In the genomic region with DNA sequence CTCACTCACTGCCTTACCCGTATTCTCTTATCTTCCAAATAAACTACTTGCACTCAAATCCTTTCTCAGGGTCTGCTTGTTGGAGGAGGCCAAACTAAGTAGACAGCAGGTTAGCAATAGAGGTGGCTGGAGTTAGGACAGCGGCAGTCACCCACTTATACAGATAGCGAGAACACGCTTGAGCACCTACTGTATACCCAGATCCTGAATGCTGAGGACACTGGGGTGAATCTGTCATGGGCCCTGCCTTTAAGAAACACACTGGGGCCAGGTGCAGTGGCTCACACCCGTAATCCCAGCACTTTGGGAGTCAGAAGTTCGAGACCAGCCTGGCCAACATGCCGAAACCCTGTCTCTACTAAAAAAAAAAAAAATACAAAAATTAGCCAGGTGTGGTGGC, we compare ENCODE assay signal across 25 cellular contexts.
"Had no signal": no experiment of that assay in that cellular context is flagged by ENCODE, and none has a peak within 500 bp of the region (broad histone marks: within the 10 kb centered on the region; RNA-seq: fewer than 3 reads in every experiment).

No MANE protein-coding gene starts in this region.

- H3K36me3 ChIP-seq: breast epithelium, esophagus muscularis mucosa, gastrocnemius medialis, neural progenitor cell, spleen, thoracic aorta, upper lobe of right lung had no signal

- H3K4me2 ChIP-seq: neural progenitor cell had no signal

- H3K9ac ChIP-seq: neural progenitor cell had no signal

- H3K4me1 ChIP-seq: breast epithelium, upper lobe of right lung had no signal

- H3K9me3 ChIP-seq: gastrocnemius medialis, thoracic aorta, upper lobe of right lung had no signal

- H2AFZ ChIP-seq: neural progenitor cell had no signal

- DNase-seq: activated CD4-positive, alpha-beta T cell treated with anti-CD3 and anti-CD28 coated beads, Interleukin-2, amount 50 U/mL, for 4 hours; activated CD8-positive, alpha-beta memory T cell treated with anti-CD3 and anti-CD28 coated beads, Interleukin-2, amount 50 U/mL, for 48 hours; activated naive CD4-positive, alpha-beta T cell treated with anti-CD3 and anti-CD28 coated beads for 36 hours; activated naive CD8-positive, alpha-beta T cell treated with anti-CD3 and anti-CD28 coated beads, Interleukin-2, amount 10 ng/mL, durations not matched to agents 7 days and 5 days; activated T-cell treated with anti-CD3 and anti-CD28 coated beads, Interleukin-2, amount 50 U/mL, for 4 hours; amniotic stem cell; dorsolateral prefrontal cortex; effector memory CD8-positive, alpha-beta T cell; gastrocnemius medialis; islet precursor cell; left cardiac atrium; naive B cell; retina; spleen; stimulated activated CD4-positive, alpha-beta T cell treated with anti-CD3 and anti-CD28 coated beads, Interleukin-4, amount 100 ng/mL, for 1 hour; stimulated activated naive CD4-positive, alpha-beta T cell; T1000; upper lobe of right lung had no signal

- H3K27ac ChIP-seq: breast epithelium, dorsolateral prefrontal cortex, esophagus muscularis mucosa, gastrocnemius medialis, neural progenitor cell, spleen, thoracic aorta, upper lobe of right lung had no signal

- ATAC-seq: activated CD4-positive, alpha-beta T cell treated with anti-CD3 and anti-CD28 coated beads for 36 hours; activated T-cell treated with anti-CD3 and anti-CD28 coated beads, Interleukin-2, amount 50 U/mL, for 4 hours; effector memory CD8-positive, alpha-beta T cell; gastrocnemius medialis; left cardiac atrium; upper lobe of right lung; WTC11 had no signal

- FAIRE-seq: colon had no signal

- H3K27me3 ChIP-seq: breast epithelium, neural progenitor cell, upper lobe of right lung had no signal

- H3K4me3 ChIP-seq: breast epithelium, dorsolateral prefrontal cortex, esophagus muscularis mucosa, gastrocnemius medialis, neural progenitor cell, spleen, thoracic aorta, upper lobe of right lung had no signal
